ENCODE assay signal across 6 cellular contexts in genomic region chr13:46480131-46480530, GRCh38.
"Had no signal": no experiment of that assay in that cellular context is flagged by ENCODE, and none has a peak within 500 bp of the region (broad histone marks: within the 10 kb centered on the region; RNA-seq: fewer than 3 reads in every experiment).

No MANE protein-coding gene starts in this region.

- DNase-seq: GOT3, H9, HCEC 1CT, IMR-90, KG1 had no signal

- H3K4me3 ChIP-seq: K562 had no signal
